In the genomic region with DNA sequence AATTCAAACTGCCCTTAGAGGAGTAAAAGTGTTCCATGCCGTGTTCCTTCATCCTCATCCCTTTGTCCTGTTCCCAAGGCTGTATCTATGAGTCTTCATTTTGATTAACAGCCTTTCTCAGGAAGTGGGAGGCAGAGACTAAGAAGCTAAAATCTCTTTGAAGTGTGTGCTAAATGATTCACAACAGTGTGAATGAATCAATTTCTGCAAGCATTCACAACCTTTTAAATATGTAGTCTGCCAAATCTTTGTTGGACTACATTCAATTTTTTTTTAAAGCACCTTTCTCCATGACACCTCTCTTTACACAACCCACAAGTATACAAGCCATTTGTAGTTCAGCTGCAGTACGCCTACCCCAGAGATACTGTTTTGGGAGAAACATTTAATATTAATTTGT, we compare ENCODE assay signal across 19 cellular contexts.
DNase-seq lines count a peak whose midpoint lies in the region; ATAC-seq and TF ChIP-seq lines count a peak whose summit lies in the region.
"Had no signal": no experiment of that assay in that cellular context is flagged by ENCODE, and none has a peak within 500 bp of the region (broad histone marks: within the 10 kb centered on the region; RNA-seq: fewer than 3 reads in every experiment).

No MANE protein-coding gene starts in this region.

- no peaks in the 10 kb centered on the region for H3K9me3 Mint-ChIP-seq in activated T-cell treated with anti-CD3 and anti-CD28 coated beads, Interleukin-2, amount 50 U/mL, for 72 hours
- H3K9me3 Mint-ChIP-seq: CD4-positive, alpha-beta memory T cell; HFFc6 had no signal

- peak; percentile 23 for ATAC-seq in foreskin keratinocyte
- ATAC-seq in activated T-cell treated with anti-CD3 and anti-CD28 coated beads, Interleukin-2, amount 50 U/mL, for 72 hours (replicated peaks in 1 of 2): no peak
- ATAC-seq: HCT116 had no signal

- H3K27ac Mint-ChIP-seq in activated T-cell treated with anti-CD3 and anti-CD28 coated beads, Interleukin-2, amount 50 U/mL, for 72 hours: no peak overlapping the region
- H3K27ac Mint-ChIP-seq: CD14-positive monocyte; CD4-positive, alpha-beta memory T cell; HFFc6 had no signal

- no peaks in the 10 kb centered on the region for H3K4me1 Mint-ChIP-seq in activated T-cell treated with anti-CD3 and anti-CD28 coated beads, Interleukin-2, amount 50 U/mL, for 72 hours (ENCODE audit: low read depth)
- H3K4me1 Mint-ChIP-seq: CD4-positive, alpha-beta memory T cell had no signal

- no peaks in the 10 kb centered on the region for H3K36me3 Mint-ChIP-seq in activated T-cell treated with anti-CD3 and anti-CD28 coated beads, Interleukin-2, amount 50 U/mL, for 72 hours (ENCODE audit: insufficient read depth in 2 of 2)
- H3K36me3 Mint-ChIP-seq: CD14-positive monocyte; CD4-positive, alpha-beta memory T cell had no signal

- DNase-seq in NCI-H2029 treated with DMSO at 0.1 percent for 48 hours (lab: John Stamatoyannopoulos, UW) (peak; percentile 10), NCI-H2029 (lab: John Stamatoyannopoulos, UW) (no peak), A172 (ENCODE audit: low spot score) (peak; percentile 44), amniotic epithelial cell (ENCODE audit: low read depth) (peak; percentile 37), foreskin keratinocyte (no peak), cerebellum (ENCODE audit: low spot score) (no peak), substantia nigra (lab: John Stamatoyannopoulos, UW) (no peak)
- DNase-seq in activated T-cell treated with anti-CD3 and anti-CD28 coated beads, Interleukin-2, amount 50 U/mL, for 72 hours: no peak
- DNase-seq: CD4-positive, alpha-beta memory T cell; DMS153; DMS79; GDM1; GOT3; H7; HFFc6 had no signal

- H3K27ac ChIP-seq in foreskin keratinocyte: no peak overlapping the region
- H3K27ac ChIP-seq in substantia nigra (ENCODE audit: low read depth, low read length, poor library complexity, severe bottlenecking): no peak overlapping the region
- H3K27ac ChIP-seq: 22Rv1, BLaER1 had no signal

- H3K4me3 Mint-ChIP-seq in activated T-cell treated with anti-CD3 and anti-CD28 coated beads, Interleukin-2, amount 50 U/mL, for 72 hours: no peak overlapping the region
- H3K4me3 Mint-ChIP-seq: CD14-positive monocyte, HFFc6 had no signal

- H3K27me3 ChIP-seq in foreskin keratinocyte: no peaks in the 10 kb centered on the region
- H3K27me3 ChIP-seq: BLaER1 had no signal

- H3K4me1 ChIP-seq in foreskin keratinocyte: no peaks in the 10 kb centered on the region
- H3K4me1 ChIP-seq: BLaER1 had no signal

- TF ChIP-seq CTCF in foreskin keratinocyte (conservative IDR thresholded peaks at IDR 0.05): no peak

- H3K27me3 Mint-ChIP-seq in activated T-cell treated with anti-CD3 and anti-CD28 coated beads, Interleukin-2, amount 50 U/mL, for 72 hours (ENCODE audit: low read depth): no peaks in the 10 kb centered on the region
- H3K27me3 Mint-ChIP-seq: CD4-positive, alpha-beta memory T cell had no signal

Comparison
In these comparisons a context has a peak if more than half of its experiments do, and no peak if none do; other contexts are left out.
1. DNase-seq: peak in NCI-H2029 treated with DMSO at 0.1 percent for 48 hours (single experiment), A172 (single experiment) and amniotic epithelial cell (single experiment); none in NCI-H2029 (single experiment), foreskin keratinocyte (0 of 2), activated T-cell treated with anti-CD3 and anti-CD28 coated beads, Interleukin-2, amount 50 U/mL, for 72 hours (0 of 2), cerebellum (single experiment) and substantia nigra (0 of 49).